ENCODE assay signal across 16 cellular contexts in the genomic region with DNA sequence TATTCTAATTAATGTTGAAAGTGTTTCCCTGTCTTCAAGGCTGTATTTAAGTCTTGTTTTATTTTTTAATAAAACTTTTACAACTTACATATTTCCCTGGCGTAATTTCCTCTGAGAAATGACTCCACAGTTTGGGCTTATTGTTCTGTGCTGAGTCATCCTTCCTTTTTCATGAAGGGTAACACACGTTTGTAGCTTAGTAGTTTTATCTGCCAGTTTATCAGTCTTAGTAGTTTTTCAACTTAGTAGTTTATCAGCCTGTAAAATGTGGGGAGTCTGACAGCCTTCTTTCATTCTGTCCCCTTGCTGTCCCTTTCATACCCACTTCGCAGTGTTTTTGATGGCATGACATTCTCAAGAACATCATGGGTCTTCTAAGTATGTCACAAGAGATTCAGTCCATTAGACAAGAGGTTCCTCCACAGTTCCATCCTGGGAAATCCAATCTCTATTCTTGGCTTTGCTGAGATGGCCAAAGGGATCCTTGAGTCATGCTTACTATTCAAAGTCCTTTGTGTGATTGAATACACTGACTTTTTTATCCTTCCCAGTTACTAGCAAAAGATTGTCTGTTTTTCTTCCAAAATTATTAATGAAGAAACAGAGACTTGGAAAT. TPM values are rescaled to one million over a fixed set of nuclear protein-coding genes. Genes with fewer than 3 reads are reported as not detected.
DNase-seq lines count a peak whose midpoint lies in the region; ATAC-seq, FAIRE-seq and TF ChIP-seq lines count a peak whose summit lies in the region.
"Had no signal": no experiment of that assay in that cellular context is flagged by ENCODE, and none has a peak within 500 bp of the region (broad histone marks: within the 10 kb centered on the region; RNA-seq: fewer than 3 reads in every experiment).

No MANE protein-coding gene starts in this region.

- H3K27me3 ChIP-seq in HepG2 (ENCODE audit: control insufficient read depth in 1 of 2, insufficient read depth in 2 of 2, low read length in 2 of 2) (no peaks in the 10 kb centered on the region), right lobe of liver (no peaks in the 10 kb centered on the region), PC-9 (ENCODE audit: insufficient read depth, low read depth) (no peaks in the 10 kb centered on the region), endothelial cell of umbilical vein (ENCODE audit: control insufficient read depth in 2 of 2, insufficient read depth in 2 of 2, low read length in 2 of 2) (no peaks in the 10 kb centered on the region)

- no peaks in the 10 kb centered on the region for H3K79me2 ChIP-seq in HepG2 (ENCODE audit: insufficient read depth, low read length)
- H3K79me2 ChIP-seq in PC-9 (ENCODE audit: low read depth), result no peaks in the 10 kb centered on the region
- H3K79me2 ChIP-seq in endothelial cell of umbilical vein (ENCODE audit: control insufficient read depth, insufficient read depth, low read length), result no peaks in the 10 kb centered on the region

- H3K9ac ChIP-seq in HepG2 (ENCODE audit: insufficient read depth, low read depth, low read length) (no peak overlapping the region), endothelial cell of umbilical vein (replicated peaks; ENCODE audit: extremely low read depth, insufficient read depth, low read length) (peak overlapping the region; percentile 60)

- H3K4me1 Mint-ChIP-seq in activated naive CD8-positive, alpha-beta T cell treated with anti-CD3 and anti-CD28 coated beads for 36 hours, result no peaks in the 10 kb centered on the region
- H3K4me1 Mint-ChIP-seq: activated CD4-positive, alpha-beta T cell treated with anti-CD3 and anti-CD28 coated beads, Interleukin-2, amount 10 ng/mL, durations not matched to agents 7 days and 5 days; T-cell had no signal

- no peak for TF ChIP-seq RAD21 in HepG2 (CRISPR knock-in tag; IDR thresholded peaks at IDR 0.05)

- dilution Hi-C loops in endothelial cell of umbilical vein (cut with MboI; ENCODE audit: extremely low pct_ligation_motif_present, low sequenced_read_pairs), result no loop called here

- no peak overlapping the region for H2AFZ ChIP-seq in HepG2 (ENCODE audit: low read length)
- peak overlapping the region; percentile 15 for H2AFZ ChIP-seq in PC-9
- H2AFZ ChIP-seq in endothelial cell of umbilical vein (ENCODE audit: low read depth, low read length), result peak overlapping the region; percentile 75

- no peak overlapping the region for H3K27ac ChIP-seq in HepG2 (ENCODE audit: extremely low read length, insufficient read depth, low read length)
- no peak overlapping the region for H3K27ac ChIP-seq in right lobe of liver
- H3K27ac ChIP-seq in PC-9, result peak overlapping the region; percentile 16; the same call in 1 of the 2 replicates
- peak overlapping the region; percentile 99 for H3K27ac ChIP-seq in endothelial cell of umbilical vein (ENCODE audit: insufficient read depth, low read depth, low read length)

- H3K36me3 Mint-ChIP-seq in activated naive CD8-positive, alpha-beta T cell treated with anti-CD3 and anti-CD28 coated beads for 36 hours, result no peaks in the 10 kb centered on the region
- H3K36me3 Mint-ChIP-seq: T-cell had no signal

- BruUV-seq in HepG2 (replicated peaks; lab: Mats Ljungman, UMichigan), result no TSS peak
- no TSS peak for BruUV-seq in PC-9 (replicated peaks; lab: Mats Ljungman, UMichigan)
- BruUV-seq in endothelial cell of umbilical vein (replicated peaks; lab: Mats Ljungman, UMichigan), result TSS peak; percentile 98

- no peak for ATAC-seq in HepG2
- ATAC-seq in right lobe of liver, result no peak
- ATAC-seq in GM21515 (IDR thresholded peaks at IDR 0.05; ENCODE audit: unreplicated experiment), result no peak
- ATAC-seq: activated T-helper 17 cell treated with anti-CD3 and anti-CD28 coated beads, Interleukin-2, amount 50 U/mL, for 72 hours; T-cell had no signal

- H4K20me1 ChIP-seq in HepG2 (ENCODE audit: insufficient read depth, low read length) (no peaks in the 10 kb centered on the region), PC-9 (ENCODE audit: insufficient read depth) (no peaks in the 10 kb centered on the region), endothelial cell of umbilical vein (replicated peaks; ENCODE audit: control insufficient read depth, extremely low read depth, insufficient read depth, low read length) (no peaks in the 10 kb centered on the region)

- FAIRE-seq in HepG2 (lab: Jason Lieb, UNC) (no peak), endothelial cell of umbilical vein (lab: Jason Lieb, UNC) (peak; percentile 53), urothelium cell line (lab: Jason Lieb, UNC) (no peak)

- H3K27me3 Mint-ChIP-seq in activated naive CD8-positive, alpha-beta T cell treated with anti-CD3 and anti-CD28 coated beads for 36 hours, result peaks cover 7% of the 10 kb centered on the region
- H3K27me3 Mint-ChIP-seq: activated CD4-positive, alpha-beta T cell treated with anti-CD3 and anti-CD28 coated beads, Interleukin-2, amount 10 ng/mL, durations not matched to agents 7 days and 5 days had no signal

- peaks cover 7% of the 10 kb centered on the region for H3K9me3 Mint-ChIP-seq in activated naive CD8-positive, alpha-beta T cell treated with anti-CD3 and anti-CD28 coated beads for 36 hours
- H3K9me3 Mint-ChIP-seq: activated CD4-positive, alpha-beta T cell treated with anti-CD3 and anti-CD28 coated beads, Interleukin-2, amount 10 ng/mL, durations not matched to agents 7 days and 5 days; T-cell had no signal

- in situ Hi-C loops in HepG2 (cut with HindIII; ENCODE audit: extremely low pct_ligation_motif_present, low pct_unique_long_range_greater_than_20kb), result no loop called here

- POLR2A ChIA-PET in HepG2 (lab: Yijun Ruan, JAX), result no interaction called here
- POLR2A ChIA-PET in PC-9 (lab: Charles Lee; ENCODE audit: unreplicated experiment), result interaction anchor here (0.6 kb wide), 1 partner anchor 11 kb away, joined by 4 read pairs; no protein-coding TSS in a partner anchor
- POLR2A ChIA-PET in endothelial cell of umbilical vein (lab: Charles Lee), result no interaction called here

- no peaks in the 10 kb centered on the region for H3K9me2 ChIP-seq in PC-9 (ENCODE audit: insufficient read depth)

- H3K36me3 ChIP-seq in HepG2 (replicated peaks in 1 of 2; ENCODE audit: control insufficient read depth in 1 of 2, insufficient read depth in 2 of 2, low read length in 2 of 2), result no peaks in the 10 kb centered on the region
- H3K36me3 ChIP-seq in right lobe of liver, result no peaks in the 10 kb centered on the region
- H3K36me3 ChIP-seq in PC-9 (ENCODE audit: low read depth), result no peaks in the 10 kb centered on the region
- H3K36me3 ChIP-seq in endothelial cell of umbilical vein (ENCODE audit: control insufficient read depth in 2 of 2, extremely low read depth in 1 of 2, insufficient read depth in 2 of 2, low read length in 2 of 2), result no peaks in the 10 kb centered on the region

- no peaks in the 10 kb centered on the region for H3F3A ChIP-seq in PC-9 (ENCODE audit: insufficient read depth, low read depth)

- CTCF ChIA-PET in HepG2 (lab: Yijun Ruan, JAX; ENCODE audit: low intra/inter-chr PET ratio, low total read pairs), result no interaction called here
- CTCF ChIA-PET in PC-9 (lab: Charles Lee), result no interaction called here
- CTCF ChIA-PET in endothelial cell of umbilical vein (lab: Charles Lee), result interaction anchor here (1.0 to 1.5 kb wide), 3 partner anchors 45 to 197 kb away, joined by 4 to 10 read pairs (median 6); a partner anchor contains a TSS

- TF ChIP-seq POLR2A in HepG2 (IDR thresholded peaks at IDR 0.05; ENCODE audit: insufficient read depth in 1 of 2, low read depth in 2 of 2, low read length in 2 of 2), result no peak
- no peak for TF ChIP-seq POLR2A in right lobe of liver (IDR thresholded peaks at IDR 0.05)
- TF ChIP-seq POLR2A in endothelial cell of umbilical vein (IDR thresholded peaks at IDR 0.05; ENCODE audit: low read depth, low read length), result no peak

- TF ChIP-seq EP300 in HepG2 (IDR thresholded peaks at IDR 0.05; ENCODE audit: low read depth in 2 of 2, low read length in 2 of 2) (no peak), HepG2 (CRISPR knock-in tag; IDR thresholded peaks at IDR 0.05; ENCODE audit: borderline replicate concordance) (no peak)

- no peak overlapping the region for H3K27ac Mint-ChIP-seq in activated naive CD8-positive, alpha-beta T cell treated with anti-CD3 and anti-CD28 coated beads for 36 hours
- H3K27ac Mint-ChIP-seq: activated CD4-positive, alpha-beta T cell treated with anti-CD3 and anti-CD28 coated beads, Interleukin-2, amount 10 ng/mL, durations not matched to agents 7 days and 5 days; activated T-helper 17 cell treated with anti-CD3 and anti-CD28 coated beads, Interleukin-2, amount 50 U/mL, for 72 hours; T-cell had no signal

- H3K4me3 ChIP-seq in HepG2 (replicated peaks in 1 of 3; ENCODE audit: insufficient read depth in 1 of 3, low read depth in 2 of 3, low read length in 3 of 3) (no peak overlapping the region), right lobe of liver (no peak overlapping the region), PC-9 (peak overlapping the region; percentile 0; the same call in 1 of the 2 replicates), endothelial cell of umbilical vein (replicated peaks in 1 of 3; ENCODE audit: insufficient read depth in 1 of 3, low read depth in 1 of 3, low read length in 3 of 3) (peak overlapping the region in 1 of 3 experiments; percentile 33)

- DNase-seq in HepG2 (ENCODE audit: low spot score), result no peak
- no peak for DNase-seq in right lobe of liver
- DNase-seq in PC-9, result peak in 1 of 2 experiments; percentile 41
- peak; percentile 93 for DNase-seq in endothelial cell of umbilical vein (ENCODE audit: low read depth, low spot score)
- DNase-seq in urothelium cell line (ENCODE audit: low spot score), result peak; percentile 19
- no peak for DNase-seq in DMS 273 treated with DMSO at 0.1 percent for 48 hours (lab: John Stamatoyannopoulos, UW)
- DNase-seq in activated naive CD8-positive, alpha-beta T cell treated with anti-CD3 and anti-CD28 coated beads for 36 hours, result no peak
- DNase-seq: activated CD4-positive, alpha-beta T cell treated with anti-CD3 and anti-CD28 coated beads, Interleukin-2, amount 10 ng/mL, durations not matched to agents 7 days and 5 days; IMR-90; NCI-H187 treated with DMSO at 0.1 percent for 48 hours; NCI-H82; stimulated activated CD4-positive, alpha-beta T cell treated with anti-CD3 and anti-CD28 coated beads, Interleukin-4, amount 100 ng/mL, for 24 hours; stimulated activated naive CD4-positive, alpha-beta T cell treated with Interleukin-2 at 50 U/mL for 16 hours; T-cell had no signal

- under 1% methylated on average over 3 of the region's 3 CpGs for WGBS in HepG2 (ENCODE audit: low lambda C conversion rate)
- 23% methylated on average over 3 of the region's 3 CpGs for WGBS in right lobe of liver (ENCODE audit: insufficient coverage, low coverage, low lambda C conversion rate, missing lambda C conversion rate)

- no peaks in the 10 kb centered on the region for H3K9me3 ChIP-seq in HepG2 (ENCODE audit: low read length)
- H3K9me3 ChIP-seq in right lobe of liver, result no peaks in the 10 kb centered on the region
- H3K9me3 ChIP-seq in PC-9 (ENCODE audit: insufficient read depth, low read depth), result peaks cover 10% of the 10 kb centered on the region; the same call in 1 of the 2 replicates
- H3K9me3 ChIP-seq in endothelial cell of umbilical vein (replicated peaks; ENCODE audit: control insufficient read depth, insufficient read depth, low read length), result no peaks in the 10 kb centered on the region

- no peak overlapping the region for H3K4me2 ChIP-seq in HepG2 (ENCODE audit: low read depth, low read length)
- peak overlapping the region; percentile 20; the same call in 1 of the 2 replicates for H3K4me2 ChIP-seq in PC-9
- peak overlapping the region; percentile 93 for H3K4me2 ChIP-seq in endothelial cell of umbilical vein (ENCODE audit: insufficient read depth, low read length)

- H3K4me1 ChIP-seq in HepG2 (ENCODE audit: insufficient read depth, low read length) (peaks cover 12% of the 10 kb centered on the region; the same call in 1 of the 2 replicates), right lobe of liver (no peaks in the 10 kb centered on the region), PC-9 (replicated peaks; ENCODE audit: insufficient read depth) (peaks cover 11% of the 10 kb centered on the region), endothelial cell of umbilical vein (ENCODE audit: control insufficient read depth, extremely low read depth, insufficient read depth, low read length) (peaks cover 20% of the 10 kb centered on the region)

- H3K4me3 Mint-ChIP-seq in activated naive CD8-positive, alpha-beta T cell treated with anti-CD3 and anti-CD28 coated beads for 36 hours, result no peak overlapping the region
- H3K4me3 Mint-ChIP-seq: activated CD4-positive, alpha-beta T cell treated with anti-CD3 and anti-CD28 coated beads, Interleukin-2, amount 10 ng/mL, durations not matched to agents 7 days and 5 days; activated T-helper 17 cell treated with anti-CD3 and anti-CD28 coated beads, Interleukin-2, amount 50 U/mL, for 72 hours; T-cell had no signal

- TF ChIP-seq CTCF in HepG2 (CRISPR knock-in tag; IDR thresholded peaks at IDR 0.05), result no peak
- TF ChIP-seq CTCF in right lobe of liver (IDR thresholded peaks at IDR 0.05), result no peak
- TF ChIP-seq CTCF in PC-9 (conservative IDR thresholded peaks at IDR 0.05), result no peak
- TF ChIP-seq CTCF in endothelial cell of umbilical vein (IDR thresholded peaks at IDR 0.05; ENCODE audit: extremely low read depth in 1 of 2, insufficient read depth in 1 of 2, low read depth in 1 of 2, low read length in 2 of 2), result no peak

- intact Hi-C loops in HepG2 (cut with micrococcal nuclease; ENCODE audit: unreplicated experiment), result no loop called here
- intact Hi-C loops in right lobe of liver (cut with DNase I), result no loop called here
- intact Hi-C loops in PC-9 (cut with micrococcal nuclease; ENCODE audit: unreplicated experiment), result no loop called here
- intact Hi-C loops in endothelial cell of umbilical vein (cut with micrococcal nuclease), result loop anchor here (1.0 kb wide), 2 partner anchors 46 to 750 kb away; no protein-coding TSS in a partner anchor

- no peaks in the 10 kb centered on the region for H3K9me1 ChIP-seq in endothelial cell of umbilical vein (replicated peaks; ENCODE audit: control insufficient read depth, extremely low read depth, insufficient read depth, low read length)

RNA-seq across cellular contexts. Expression of a gene that starts 60.0 kb away (rescaled TPM):
- total RNA-seq in HepG2 (2016; rRNA removed; fragmentation: Illumina TruSeq; extraction: Trizol), result not detected in 2 replicates
- total RNA-seq in HepG2 (2016; cell fraction: cytosol; rRNA removed; fragmentation: Illumina TruSeq; extraction: Trizol; ENCODE audit: low read depth), result not detected in 2 replicates
- not detected in 2 replicates for total RNA-seq in HepG2 (2016; cell fraction: insoluble cytoplasmic fraction; rRNA removed; fragmentation: Illumina TruSeq; extraction: Trizol)
- not detected in 2 replicates for total RNA-seq in HepG2 (2016; cell fraction: membrane; rRNA removed; fragmentation: Illumina TruSeq; extraction: Trizol)
- total RNA-seq in HepG2 (2016; cell fraction: nucleus; rRNA removed; fragmentation: Illumina TruSeq; extraction: Trizol), result not detected in 2 replicates
- polyA plus RNA-seq in HepG2 (2011; rRNA removed), result not detected in 2 replicates
- polyA plus RNA-seq in HepG2 (2011; cell fraction: cytosol; rRNA removed), result 0.01 TPM in 1 of 2 replicates, not detected in the other
- not detected in 2 replicates for polyA plus RNA-seq in HepG2 (2011; cell fraction: nucleus; rRNA removed)
- 0.08 and 0.21 TPM in 2 replicates for polyA plus RNA-seq in HepG2 (2012)
- not detected in 2 replicates for polyA plus RNA-seq in HepG2 (2016; cell fraction: cytosol; fragmentation: Illumina TruSeq; extraction: Trizol; ENCODE audit: low read depth)
- polyA plus RNA-seq in HepG2 (2016; cell fraction: insoluble cytoplasmic fraction; fragmentation: Illumina TruSeq; extraction: Trizol; ENCODE audit: low read depth), result not detected in 2 replicates
- polyA plus RNA-seq in HepG2 (2016; cell fraction: membrane; fragmentation: Illumina TruSeq; extraction: Trizol; ENCODE audit: low read depth), result not detected in 2 replicates
- not detected in 2 replicates for polyA plus RNA-seq in HepG2 (2016; cell fraction: nucleus; fragmentation: Illumina TruSeq; extraction: Trizol; ENCODE audit: insufficient read depth, low read depth)
- 0.14 TPM in 1 of 2 replicates, not detected in the other for polyA minus RNA-seq in HepG2 (2011; rRNA and poly(A)+ RNA removed; ENCODE audit: low replicate concordance)
- not detected in 2 replicates for polyA minus RNA-seq in HepG2 (2011; cell fraction: cytosol; rRNA and poly(A)+ RNA removed)
- polyA minus RNA-seq in HepG2 (2011; cell fraction: nucleus; rRNA and poly(A)+ RNA removed), result not detected in 2 replicates
- under 1 TPM; 0.14 to 0.25 (median 0.18) TPM for total RNA-seq in right lobe of liver
- total RNA-seq in PC-9 (2021), result 0.57 and 1.1 TPM in 2 replicates
- total RNA-seq in endothelial cell of umbilical vein, result not detected in 2 replicates
- polyA plus RNA-seq in endothelial cell of umbilical vein, result not detected in 2 replicates
- polyA plus RNA-seq in endothelial cell of umbilical vein (2011; cell fraction: cytosol; rRNA removed), result not detected in 2 replicates
- polyA plus RNA-seq in endothelial cell of umbilical vein (2011; cell fraction: nucleus; rRNA removed), result not detected in 2 replicates
- polyA plus RNA-seq in endothelial cell of umbilical vein (2012), result 0.14 and 0.46 TPM in 2 replicates
- polyA minus RNA-seq in endothelial cell of umbilical vein, result not detected in 2 replicates
- not detected for polyA minus RNA-seq in endothelial cell of umbilical vein (2011; cell fraction: cytosol; rRNA and poly(A)+ RNA removed)
- not detected in 2 replicates for polyA minus RNA-seq in endothelial cell of umbilical vein (2011; cell fraction: nucleus; rRNA and poly(A)+ RNA removed)
- 1 to 10 TPM; 2.7 to 3.1 TPM for total RNA-seq in activated naive CD8-positive, alpha-beta T cell treated with anti-CD3 and anti-CD28 coated beads for 36 hours
- total RNA-seq: IMR-90 had no signal
- polyA plus RNA-seq: IMR-90 had no signal

Comparison
In these comparisons a context has a peak if more than half of its experiments do, and no peak if none do; other contexts are left out.
1. DNase-seq: peak in endothelial cell of umbilical vein (single experiment) and urothelium cell line (single experiment); none in HepG2 (single experiment), right lobe of liver (0 of 3), DMS 273 treated with DMSO at 0.1 percent for 48 hours (single experiment) and activated naive CD8-positive, alpha-beta T cell treated with anti-CD3 and anti-CD28 coated beads for 36 hours (single experiment).
2. H3K27ac ChIP-seq: peak in PC-9 (single experiment) and endothelial cell of umbilical vein (single experiment); none in HepG2 (single experiment) and right lobe of liver (0 of 3).